ENCODE assay signal across 9 cellular contexts in the genomic region with DNA sequence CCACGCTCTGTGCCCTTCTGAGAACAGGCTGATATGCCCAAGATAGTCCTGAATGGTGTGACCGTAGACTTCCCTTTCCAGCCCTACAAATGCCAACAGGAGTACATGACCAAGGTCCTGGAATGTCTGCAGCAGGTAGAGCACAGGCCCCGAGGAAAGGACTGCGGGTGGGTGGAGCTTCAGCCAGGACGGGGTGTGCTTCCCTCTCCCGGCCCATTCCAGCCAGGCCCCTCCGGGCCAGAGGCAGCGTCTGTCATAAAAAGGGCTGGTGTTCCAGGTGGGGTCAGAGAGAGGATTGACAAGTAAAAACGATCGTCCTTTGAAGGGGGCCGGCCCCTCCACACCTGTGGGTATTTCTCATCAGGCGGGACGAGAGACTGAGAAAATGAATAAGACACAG. TPM values are rescaled to one million over a fixed set of nuclear protein-coding genes. Genes with fewer than 3 reads are reported as not detected.
A peak's percentile ranks its signal among the peaks of the same experiment; 100 is the strongest.
DNase-seq lines count a peak whose midpoint lies in the region; ATAC-seq and TF ChIP-seq lines count a peak whose summit lies in the region.
"Had no signal": no experiment of that assay in that cellular context is flagged by ENCODE, and none has a peak within 500 bp of the region (broad histone marks: within the 10 kb centered on the region; RNA-seq: fewer than 3 reads in every experiment).

No MANE protein-coding gene starts in this region.

- H3K79me2 ChIP-seq in mammary epithelial cell (ENCODE audit: insufficient read depth, low read length) = peaks cover 55% of the 10 kb centered on the region

- no peaks in the 10 kb centered on the region for H3K27me3 Mint-ChIP-seq in stimulated activated naive CD8-positive, alpha-beta T cell treated with anti-CD3 and anti-CD28 coated beads, Interleukin-15, Interleukin-2, amounts not matched to agents 100 ng/mL and 50 ng/mL, for 24 hours

- WGBS in mammary epithelial cell (ENCODE audit: low coverage, missing lambda C conversion rate) = 32% methylated on average over 11 of the region's 13 CpGs

- H3K36me3 ChIP-seq in mammary epithelial cell (ENCODE audit: insufficient read depth, low read length) (peaks cover 3% of the 10 kb centered on the region), mucosa of rectum (ENCODE audit: control insufficient read depth in 2 of 2, insufficient read depth in 2 of 2, low read length in 2 of 2) (peaks cover 5 to 26% of the 10 kb centered on the region in 2 donors)

- H3K9ac ChIP-seq in mammary epithelial cell (ENCODE audit: insufficient read depth, low read length) = no peak overlapping the region
- peak overlapping the region; percentile 67 to 80 for H3K9ac ChIP-seq in mucosa of rectum (ENCODE audit: low read depth in 1 of 2, low read length in 2 of 2)

- peaks cover 16% of the 10 kb centered on the region for H3K4me1 ChIP-seq in mammary epithelial cell (ENCODE audit: insufficient read depth, low read length)
- H3K4me1 ChIP-seq in mucosa of rectum (ENCODE audit: control insufficient read depth in 2 of 2, insufficient read depth in 2 of 2, low read length in 2 of 2) = peaks cover 14 to 17% of the 10 kb centered on the region in 2 donors

- ATAC-seq in stimulated activated naive CD8-positive, alpha-beta T cell treated with anti-CD3 and anti-CD28 coated beads, Interleukin-15, Interleukin-2, amounts not matched to agents 100 U/mL and 50 U/mL, for 24 hours = no peak
- ATAC-seq in HG02938 (IDR thresholded peaks at IDR 0.05; ENCODE audit: unreplicated experiment) = no peak

- dilution Hi-C loops in mammary epithelial cell (cut with HindIII; ENCODE audit: low sequenced_read_pairs) = no loop called here

- H2AFZ ChIP-seq in mammary epithelial cell (ENCODE audit: low read depth, low read length) = peak overlapping the region; percentile 97

- peak overlapping the region; percentile 97 for H3K4me2 ChIP-seq in mammary epithelial cell (ENCODE audit: insufficient read depth, low read depth, low read length)

- no peaks in the 10 kb centered on the region for H4K20me1 ChIP-seq in mammary epithelial cell (ENCODE audit: insufficient read depth, low read length)

- no peak for TF ChIP-seq CTCF in mammary epithelial cell (conservative IDR thresholded peaks at IDR 0.05 in 1 of 2, IDR thresholded peaks at IDR 0.05 in 1 of 2; ENCODE audit: extremely low read depth in 1 of 2, insufficient read depth in 1 of 2, low read depth in 1 of 2, low read length in 2 of 2)

- H3K4me3 ChIP-seq in mammary epithelial cell (replicated peaks in 1 of 3; ENCODE audit: insufficient read depth in 1 of 3, low read depth in 2 of 3, low read length in 3 of 3) (peak overlapping the region; percentile 75 to 92 (median 92)), mucosa of rectum (ENCODE audit: low read length in 2 of 2) (peak overlapping the region; percentile 93 to 94)

- H3K27ac Mint-ChIP-seq in stimulated activated naive CD8-positive, alpha-beta T cell treated with anti-CD3 and anti-CD28 coated beads, Interleukin-15, Interleukin-2, amounts not matched to agents 100 ng/mL and 50 ng/mL, for 24 hours = peak overlapping the region; percentile 94

- CTCF ChIA-PET in mammary epithelial cell (lab: Charles Lee; ENCODE audit: low non-redundant PET) = no interaction called here

- BruUV-seq in mammary epithelial cell (replicated peaks; lab: Mats Ljungman, UMichigan) = no TSS peak

- H3K4me3 Mint-ChIP-seq in stimulated activated naive CD8-positive, alpha-beta T cell treated with anti-CD3 and anti-CD28 coated beads, Interleukin-15, Interleukin-2, amounts not matched to agents 100 ng/mL and 50 ng/mL, for 24 hours = peak overlapping the region; percentile 98

- H3K9me3 ChIP-seq in mammary epithelial cell (replicated peaks; ENCODE audit: insufficient read depth, low read length) = no peaks in the 10 kb centered on the region
- H3K9me3 ChIP-seq in mucosa of rectum (ENCODE audit: control insufficient read depth in 2 of 2, low read length in 2 of 2) = no peaks in the 10 kb centered on the region
- H3K9me3 ChIP-seq: adrenal gland had no signal

- H3K36me3 Mint-ChIP-seq in stimulated activated naive CD8-positive, alpha-beta T cell treated with anti-CD3 and anti-CD28 coated beads, Interleukin-15, Interleukin-2, amounts not matched to agents 100 ng/mL and 50 ng/mL, for 24 hours (ENCODE audit: low read depth) = peaks cover 13% of the 10 kb centered on the region

- H3K9me3 Mint-ChIP-seq in stimulated activated naive CD8-positive, alpha-beta T cell treated with anti-CD3 and anti-CD28 coated beads, Interleukin-15, Interleukin-2, amounts not matched to agents 100 ng/mL and 50 ng/mL, for 24 hours = no peaks in the 10 kb centered on the region

- DNase-seq in stimulated activated naive CD8-positive, alpha-beta T cell treated with anti-CD3 and anti-CD28 coated beads, Interleukin-15, Interleukin-2, amounts not matched to agents 100 U/mL and 50 U/mL, for 24 hours = no peak
- peak; percentile 21 for DNase-seq in mammary epithelial cell
- DNase-seq in NCI-H510A (lab: John Stamatoyannopoulos, UW) = no peak
- no peak for DNase-seq in GDM1 (lab: John Stamatoyannopoulos, UW)
- DNase-seq in NOMO-1 (lab: John Stamatoyannopoulos, UW; ENCODE audit: unreplicated experiment in 2 of 2) = no peak

- peaks cover 36% of the 10 kb centered on the region for H3K4me1 Mint-ChIP-seq in stimulated activated naive CD8-positive, alpha-beta T cell treated with anti-CD3 and anti-CD28 coated beads, Interleukin-15, Interleukin-2, amounts not matched to agents 100 ng/mL and 50 ng/mL, for 24 hours (ENCODE audit: low read depth)

- in situ Hi-C loops in mammary epithelial cell (cut with MboI; ENCODE audit: low sequenced_read_pairs in 2 of 2) = no loop called here

- intact Hi-C loops in mammary epithelial cell (cut with micrococcal nuclease) = loop anchor here (2.0 to 10.0 kb wide), 4 partner anchors 23 to 125 kb away; a partner anchor contains a TSS

- no peaks in the 10 kb centered on the region for H3K27me3 ChIP-seq in mammary epithelial cell (ENCODE audit: insufficient read depth, low read length)
- peaks cover 0 to 3% of the 10 kb centered on the region in 2 donors for H3K27me3 ChIP-seq in mucosa of rectum (ENCODE audit: control insufficient read depth in 2 of 2, insufficient read depth in 2 of 2, low read length in 2 of 2)
- H3K27me3 ChIP-seq: adrenal gland had no signal

- H3K27ac ChIP-seq in mammary epithelial cell (ENCODE audit: insufficient read depth, low read depth, low read length) (no peak overlapping the region), mucosa of rectum (ENCODE audit: low read depth in 2 of 2, low read length in 2 of 2) (peak overlapping the region in 1 of 2 donors; percentile 84)

RNA-seq across cellular contexts. Expression of a gene that starts 1.3 kb away (rescaled TPM):
- total RNA-seq in mammary epithelial cell = 10 to 100 TPM in 1 of 2 donors, 1 to 10 TPM in 1; 8.0 to 32.5 TPM
- 11.5 TPM for polyA plus RNA-seq in mammary epithelial cell
- polyA minus RNA-seq in mammary epithelial cell = 87.4 TPM

RNA-seq across cellular contexts. Expression of a gene that starts 6.1 kb away (rescaled TPM):
- 1 to 10 TPM; 7.5 to 8.5 TPM for total RNA-seq in mammary epithelial cell
- polyA plus RNA-seq in mammary epithelial cell = 15.2 TPM
- polyA minus RNA-seq in mammary epithelial cell = 10.4 TPM

RNA-seq across cellular contexts. Expression of a gene that starts 32.5 kb away (rescaled TPM):
- total RNA-seq in mammary epithelial cell = 10 to 100 TPM in 1 of 2 donors, 1 to 10 TPM in 1; 9.3 to 12.8 TPM
- 8.3 TPM for polyA plus RNA-seq in mammary epithelial cell
- 9.4 TPM for polyA minus RNA-seq in mammary epithelial cell

RNA-seq across cellular contexts. Expression of a gene that starts 37.1 kb away (rescaled TPM):
- 10 to 100 TPM in 1 of 2 donors, 1 to 10 TPM in 1; 8.3 to 76.5 TPM for total RNA-seq in mammary epithelial cell
- polyA plus RNA-seq in mammary epithelial cell = 461 TPM
- 35.7 TPM for polyA minus RNA-seq in mammary epithelial cell

RNA-seq across cellular contexts. Expression of a gene that starts 48.4 kb away (rescaled TPM):
- total RNA-seq in mammary epithelial cell = 10 to 100 TPM; 28.8 to 61.1 TPM
- 35.9 TPM for polyA plus RNA-seq in mammary epithelial cell
- polyA minus RNA-seq in mammary epithelial cell = 31.2 TPM
